ENCODE assay signal across 27 cellular contexts in the genomic region with DNA sequence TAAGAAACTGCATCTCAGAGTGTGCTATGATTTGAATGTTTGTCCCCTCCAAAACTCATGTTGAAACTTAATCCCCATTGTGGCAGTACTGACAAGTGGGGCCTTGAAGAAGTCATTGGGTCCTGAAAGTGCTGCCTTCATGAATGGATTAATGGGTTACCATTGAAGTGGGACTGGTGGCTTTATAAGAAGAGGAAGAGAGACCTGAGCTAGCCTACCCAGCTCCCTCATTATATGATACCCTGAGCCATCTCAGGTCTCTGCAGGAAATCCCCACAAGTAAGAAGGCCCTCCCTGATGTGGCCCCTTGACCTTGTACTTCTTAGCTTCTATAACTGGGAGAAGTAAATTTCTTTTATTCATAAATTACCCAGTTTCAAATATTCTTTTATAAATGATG.
"Had no signal": no experiment of that assay in that cellular context is flagged by ENCODE, and none has a peak within 500 bp of the region (broad histone marks: within the 10 kb centered on the region; RNA-seq: fewer than 3 reads in every experiment).

No MANE protein-coding gene starts in this region.

- ATAC-seq: naive thymus-derived CD8-positive, alpha-beta T cell; natural killer cell treated with Interleukin-12 subunit alpha and Interleukin-12 subunit beta and Interleukin-15 and Interleukin-18, amount 100 ng/mL, for 72 hours; pancreas; right cardiac atrium; right lobe of liver; stimulated activated memory B cell treated with anti-CD40 and anti-IgM and Interleukin-4, amounts not matched to agents 10 μg/mL and 1 μg/mL and 100 μg/mL, for 72 hours; stimulated activated naive CD8-positive, alpha-beta T cell treated with anti-CD3 and anti-CD28 coated beads, Interleukin-15, amount 100 ng/mL, for 72 hours; stimulated activated naive CD8-positive, alpha-beta T cell treated with anti-CD3 and anti-CD28 coated beads, Interleukin-15, Interleukin-2, amounts not matched to agents 100 U/mL and 50 U/mL, for 24 hours; upper lobe of right lung had no signal

- H3K27me3 ChIP-seq: neutrophil, pancreas, right lobe of liver, sigmoid colon, suprapubic skin, testis, tibial artery, transverse colon, upper lobe of right lung, uterus had no signal

- H3K4me1 ChIP-seq: pancreas, prostate gland, right lobe of liver, suprapubic skin, testis, tibial artery, transverse colon, upper lobe of right lung, uterus had no signal

- DNase-seq: naive thymus-derived CD8-positive, alpha-beta T cell; nephron progenitor cell; nucleus accumbens; pancreas; right cardiac atrium; right lobe of liver; sigmoid colon; small intestine; stimulated activated CD4-positive, alpha-beta T cell treated with anti-CD3 and anti-CD28 coated beads, Interleukin-15, amount 100 ng/mL, for 24 hours; stimulated activated CD4-positive, alpha-beta T cell treated with anti-CD3 and anti-CD28 coated beads, Interleukin-2, amount 100 ng/mL, for 24 hours; stimulated activated CD4-positive, alpha-beta T cell treated with anti-CD3 and anti-CD28 coated beads, Interleukin-2, amount 100 ng/mL, for 48 hours; stimulated activated CD4-positive, alpha-beta T cell treated with anti-CD3 and anti-CD28 coated beads, Interleukin-4, amount 100 ng/mL, for 24 hours; stimulated activated CD8-positive, alpha-beta memory T cell treated with anti-CD3 and anti-CD28 coated beads, Interleukin-4, amount 100 ng/mL, for 48 hours; stimulated activated naive CD4-positive, alpha-beta T cell; stimulated activated naive CD8-positive, alpha-beta T cell treated with anti-CD3 and anti-CD28 coated beads, Interleukin-15, amount 100 ng/mL, for 72 hours; stimulated activated naive CD8-positive, alpha-beta T cell treated with anti-CD3 and anti-CD28 coated beads, Interleukin-15, Interleukin-2, amounts not matched to agents 100 U/mL and 50 U/mL, for 24 hours; substantia nigra; testis; tibial artery; transverse colon; upper lobe of right lung; uterus had no signal

- H3K4me3 ChIP-seq: pancreas, prostate gland, right lobe of liver, sigmoid colon, suprapubic skin, testis, tibial artery, transverse colon, upper lobe of right lung, uterus had no signal

- H3K36me3 ChIP-seq: neutrophil, pancreas, prostate gland, right lobe of liver, sigmoid colon, suprapubic skin, tibial artery, transverse colon, upper lobe of right lung, uterus had no signal

- H3K27ac ChIP-seq: neutrophil, pancreas, prostate gland, right lobe of liver, sigmoid colon, suprapubic skin, testis, tibial artery, transverse colon, upper lobe of right lung, uterus had no signal

- FAIRE-seq: pancreas, small intestine had no signal

- H3K9me3 ChIP-seq: neutrophil, pancreas, prostate gland, sigmoid colon, suprapubic skin, testis, tibial artery, upper lobe of right lung, uterus had no signal
